Comparison of ENCODE assay signal across 16 cellular contexts in the genomic region with DNA sequence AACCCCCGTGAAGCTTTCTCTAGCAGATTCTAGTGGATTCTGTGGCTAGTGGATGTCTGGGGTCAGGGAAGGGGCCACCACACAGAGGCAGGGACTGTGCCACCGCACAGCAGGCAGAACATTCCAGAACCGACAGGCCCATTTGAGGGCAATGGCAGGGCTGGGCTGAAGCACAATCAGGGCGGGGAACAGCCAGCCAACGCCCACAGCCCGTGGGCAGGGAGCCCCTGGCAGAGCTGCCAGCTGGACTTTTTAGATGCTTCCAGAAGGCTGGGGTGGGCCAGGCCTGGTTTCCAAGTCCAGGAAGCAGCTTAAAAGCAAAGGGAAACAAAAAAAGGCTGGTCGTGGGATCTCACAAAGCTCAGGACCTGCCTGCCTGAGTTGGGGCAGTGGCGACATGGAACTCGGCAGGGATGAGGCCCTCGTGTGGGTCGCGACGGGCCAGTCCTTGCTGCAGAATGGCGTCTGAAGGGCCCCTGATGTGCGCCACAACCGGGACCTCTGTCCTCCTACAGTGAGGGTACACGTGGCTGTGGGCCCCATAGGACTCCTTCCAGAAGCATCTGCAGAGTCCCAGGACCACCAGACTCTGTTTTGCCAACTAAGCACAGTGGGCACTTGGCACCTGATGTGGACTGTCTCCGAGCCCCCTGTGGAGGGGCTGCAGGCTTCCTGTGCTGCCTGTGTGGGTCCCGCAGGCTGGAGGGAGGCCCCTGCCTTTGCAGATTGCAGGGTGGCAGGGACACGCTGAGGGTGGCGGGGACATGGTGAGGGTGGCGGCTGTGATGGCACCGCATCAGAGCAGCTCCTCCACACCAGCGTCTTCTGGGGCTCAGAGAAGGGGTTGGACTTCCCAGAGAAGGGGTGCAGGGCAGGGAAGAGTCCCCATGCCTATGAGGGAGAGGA. TPM values are rescaled to one million over a fixed set of nuclear protein-coding genes. Genes with fewer than 3 reads are reported as not detected.
A peak's percentile ranks its signal among the peaks of the same experiment; 100 is the strongest.
DNase-seq lines count a peak whose midpoint lies in the region; TF ChIP-seq lines count a peak whose summit lies in the region.
"Had no signal": no experiment of that assay in that cellular context is flagged by ENCODE, and none has a peak within 500 bp of the region (broad histone marks: within the 10 kb centered on the region; RNA-seq: fewer than 3 reads in every experiment).

No MANE protein-coding gene starts in this region.

- TF ChIP-seq EP300 in stomach (IDR thresholded peaks at IDR 0.05), result no peak

- intact Hi-C loops in stomach (cut with DNase I; ENCODE audit: low total_unique reads), result no loop called here

- CTCF ChIA-PET in HEK293 (lab: Yijun Ruan, JAX), result interaction anchor here (0.6 to 0.7 kb wide), 3 partner anchors 14 to 226 kb away, joined by 3 to 4 read pairs (median 3); no protein-coding TSS in a partner anchor

- no peak for TF ChIP-seq CTCF in HEK293 (tag by site-specific recombination; IDR thresholded peaks at IDR 0.05)
- no peak for TF ChIP-seq CTCF in stomach (IDR thresholded peaks at IDR 0.05)

- DNase-seq in stomach (no peak), NCI-H69 (lab: John Stamatoyannopoulos, UW) (no peak), H7 (no peak), HuH-7.5 (ENCODE audit: low spot score) (no peak), GOT3 (lab: John Stamatoyannopoulos, UW) (no peak)
- DNase-seq: activated CD4-positive, alpha-beta T cell treated with anti-CD3 and anti-CD28 coated beads for 4 hours; activated gamma-delta T cell; CD4-positive, CD25-positive, alpha-beta regulatory T cell; effector memory CD8-positive, alpha-beta T cell; NCI-H1092; NCI-H774; retina had no signal

- H3K4me1 ChIP-seq in HEK293 (ENCODE audit: control insufficient read depth, insufficient read depth, low read length) (peaks cover 3% of the 10 kb centered on the region; the same call in 1 of the 2 replicates), esophagus (ENCODE audit: control insufficient read depth in 2 of 2, insufficient read depth in 2 of 2, low read length in 1 of 2) (peaks cover 17 to 46% of the 10 kb centered on the region in 2 donors), mucosa of stomach (ENCODE audit: control insufficient read depth, insufficient read depth, low read length) (peaks cover 40% of the 10 kb centered on the region), stomach (peaks cover 44 to 96% (median 72%) of the 10 kb centered on the region in 4 donors)

- H3K27me3 ChIP-seq in esophagus (ENCODE audit: control insufficient read depth in 1 of 2, insufficient read depth in 2 of 2, low read length in 2 of 2) (no peaks in the 10 kb centered on the region), mucosa of stomach (ENCODE audit: control insufficient read depth, insufficient read depth, low read length) (no peaks in the 10 kb centered on the region), stomach (no peaks in the 10 kb centered on the region), H7 (ENCODE audit: control insufficient read depth, insufficient read depth, low read length) (no peaks in the 10 kb centered on the region)

- H3K9ac ChIP-seq in mucosa of stomach (ENCODE audit: low read length), result peak overlapping the region; percentile 35

- H3K36me3 ChIP-seq in HEK293 (ENCODE audit: control insufficient read depth in 2 of 2, insufficient read depth in 1 of 2, low read length in 2 of 2), result peaks cover 3 to 19% of the 10 kb centered on the region in 2 experiments; a peak in 2 of 3 replicates
- peaks cover 0 to 23% of the 10 kb centered on the region in 2 donors for H3K36me3 ChIP-seq in esophagus (ENCODE audit: control insufficient read depth in 2 of 2, insufficient read depth in 2 of 2, low read length in 1 of 2)
- no peaks in the 10 kb centered on the region for H3K36me3 ChIP-seq in mucosa of stomach (ENCODE audit: control insufficient read depth, insufficient read depth, low read length)
- H3K36me3 ChIP-seq in stomach, result peaks cover 3 to 36% (median 19%) of the 10 kb centered on the region in 4 donors
- H3K36me3 ChIP-seq in H7 (replicated peaks; ENCODE audit: control insufficient read depth, insufficient read depth, low read length), result no peaks in the 10 kb centered on the region; the same call in 1 of the 2 replicates

- POLR2A ChIA-PET in HEK293 (lab: Yijun Ruan, JAX), result interaction anchor here (0.6 kb wide), 2 partner anchors 11 to 1105 kb away, joined by 3 read pairs; no protein-coding TSS in a partner anchor

- 54 to 62% methylated on average over 24 of the region's 24 CpGs for WGBS in esophagus, 2 donors
- 51 to 65% (median 64%) methylated on average over 23 to 24 of the region's 24 CpGs for WGBS in stomach, 5 donors

- H3K9me3 ChIP-seq in HEK293 (ENCODE audit: control insufficient read depth, insufficient read depth, low read depth, low read length) (no peaks in the 10 kb centered on the region), esophagus (ENCODE audit: control insufficient read depth in 2 of 2, insufficient read depth in 1 of 2, low read depth in 1 of 2, low read length in 1 of 2) (no peaks in the 10 kb centered on the region), mucosa of stomach (ENCODE audit: control insufficient read depth, low read length) (no peaks in the 10 kb centered on the region), stomach (no peaks in the 10 kb centered on the region)

- H3K27ac ChIP-seq in HEK293 (ENCODE audit: extremely low read depth, low read depth, low read length), result no peak overlapping the region
- peak overlapping the region; percentile 63 to 73 for H3K27ac ChIP-seq in esophagus (ENCODE audit: low read depth in 2 of 2, low read length in 1 of 2)
- H3K27ac ChIP-seq in stomach, result peak overlapping the region; percentile 39 to 83 (median 71)
- H3K27ac ChIP-seq: HL-60 had no signal

- TF ChIP-seq POLR2A in stomach (IDR thresholded peaks at IDR 0.05), result no peak

- H3K4me3 ChIP-seq in HEK293 (ENCODE audit: low read depth, low read length), result no peak overlapping the region
- H3K4me3 ChIP-seq in esophagus (ENCODE audit: low read depth in 1 of 2, low read length in 2 of 2), result no peak overlapping the region
- no peak overlapping the region for H3K4me3 ChIP-seq in mucosa of stomach (ENCODE audit: low read length)
- peak overlapping the region in 1 of 4 donors; percentile 16 for H3K4me3 ChIP-seq in stomach
- H3K4me3 ChIP-seq in H7 (ENCODE audit: insufficient read depth, low read depth, low read length), result no peak overlapping the region

TF ChIP-seq in HEK293, 187 proteins besides CTCF, POLR2A, EP300 and RAD21:
- TF ChIP-seq ZNF114 (tag by site-specific recombination; IDR thresholded peaks at IDR 0.05) (no peak), ZFHX2 (tag by site-specific recombination; conservative IDR thresholded peaks at IDR 0.05) (peak; percentile 75), ZFP69B (tag by site-specific recombination; IDR thresholded peaks at IDR 0.05) (0 out of 2 replicates have a peak, but pooled peaks have one; percentile 34), SCRT1 (tag by site-specific recombination; IDR thresholded peaks at IDR 0.05; ENCODE audit: borderline replicate concordance) (no peak), ZNF660 (tag by site-specific recombination; IDR thresholded peaks at IDR 0.05) (no peak), EGR2 (tag by site-specific recombination; IDR thresholded peaks at IDR 0.05; ENCODE audit: low read depth) (0 out of 2 replicates have a peak, but pooled peaks have one; percentile 52), ZIC2 (tag by site-specific recombination; IDR thresholded peaks at IDR 0.05) (peak; percentile 23; the same call in 1 of the 2 replicates), GLIS2 (tag by site-specific recombination; IDR thresholded peaks at IDR 0.05) (0 out of 2 replicates have a peak, but pooled peaks have one; percentile 10), ZNF211 (tag by site-specific recombination; IDR thresholded peaks at IDR 0.05; ENCODE audit: low read depth) (no peak)
- TF ChIP-seq, protein P1, sequence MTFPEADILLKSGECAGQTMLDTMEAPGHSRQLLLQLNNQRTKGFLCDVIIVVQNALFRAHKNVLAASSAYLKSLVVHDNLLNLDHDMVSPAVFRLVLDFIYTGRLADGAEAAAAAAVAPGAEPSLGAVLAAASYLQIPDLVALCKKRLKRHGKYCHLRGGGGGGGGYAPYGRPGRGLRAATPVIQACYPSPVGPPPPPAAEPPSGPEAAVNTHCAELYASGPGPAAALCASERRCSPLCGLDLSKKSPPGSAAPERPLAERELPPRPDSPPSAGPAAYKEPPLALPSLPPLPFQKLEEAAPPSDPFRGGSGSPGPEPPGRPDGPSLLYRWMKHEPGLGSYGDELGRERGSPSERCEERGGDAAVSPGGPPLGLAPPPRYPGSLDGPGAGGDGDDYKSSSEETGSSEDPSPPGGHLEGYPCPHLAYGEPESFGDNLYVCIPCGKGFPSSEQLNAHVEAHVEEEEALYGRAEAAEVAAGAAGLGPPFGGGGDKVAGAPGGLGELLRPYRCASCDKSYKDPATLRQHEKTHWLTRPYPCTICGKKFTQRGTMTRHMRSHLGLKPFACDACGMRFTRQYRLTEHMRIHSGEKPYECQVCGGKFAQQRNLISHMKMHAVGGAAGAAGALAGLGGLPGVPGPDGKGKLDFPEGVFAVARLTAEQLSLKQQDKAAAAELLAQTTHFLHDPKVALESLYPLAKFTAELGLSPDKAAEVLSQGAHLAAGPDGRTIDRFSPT (tag by site-specific recombination; IDR thresholded peaks at IDR 0.05), result no peak
- TF ChIP-seq, protein P2, sequence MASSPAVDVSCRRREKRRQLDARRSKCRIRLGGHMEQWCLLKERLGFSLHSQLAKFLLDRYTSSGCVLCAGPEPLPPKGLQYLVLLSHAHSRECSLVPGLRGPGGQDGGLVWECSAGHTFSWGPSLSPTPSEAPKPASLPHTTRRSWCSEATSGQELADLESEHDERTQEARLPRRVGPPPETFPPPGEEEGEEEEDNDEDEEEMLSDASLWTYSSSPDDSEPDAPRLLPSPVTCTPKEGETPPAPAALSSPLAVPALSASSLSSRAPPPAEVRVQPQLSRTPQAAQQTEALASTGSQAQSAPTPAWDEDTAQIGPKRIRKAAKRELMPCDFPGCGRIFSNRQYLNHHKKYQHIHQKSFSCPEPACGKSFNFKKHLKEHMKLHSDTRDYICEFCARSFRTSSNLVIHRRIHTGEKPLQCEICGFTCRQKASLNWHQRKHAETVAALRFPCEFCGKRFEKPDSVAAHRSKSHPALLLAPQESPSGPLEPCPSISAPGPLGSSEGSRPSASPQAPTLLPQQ (tag by site-specific recombination; IDR thresholded peaks at IDR 0.05), result peak; percentile 39; the same call in 1 of the 2 replicates

RNA-seq across cellular contexts. Expression of a gene that starts 7.8 kb away (rescaled TPM):
- polyA plus RNA-seq in esophagus, result 10 to 100 TPM; 56.5 to 73.5 TPM
- 100 to 1,000 TPM in 2 of 5 donors, 10 to 100 TPM in 3; 28.0 to 150 (median 64.8) TPM for total RNA-seq in stomach
- 10 to 100 TPM; 51.9 to 95.5 (median 81.0) TPM for polyA plus RNA-seq in stomach
- total RNA-seq in H7 (2014; rRNA removed; shearing (Covaris generic)), result 52.8 and 60.9 TPM in 2 replicates

RNA-seq across cellular contexts. Expression of a gene that starts 8.2 kb away (rescaled TPM):
- polyA plus RNA-seq in esophagus (10 to 100 TPM in 1 of 2 donors, 1 to 10 TPM in 1; 7.7 to 17.6 TPM), stomach (1 to 10 TPM; 3.5 to 6.2 (median 3.8) TPM)
- total RNA-seq in stomach, result 10 to 100 TPM in 2 of 5 donors, 1 to 10 TPM in 3; 2.6 to 70.1 (median 7.0) TPM
- 69.5 and 75.1 TPM in 2 replicates for total RNA-seq in H7 (2014; rRNA removed; shearing (Covaris generic))
